ENCODE assay signal across 12 cellular contexts in the genomic region with DNA sequence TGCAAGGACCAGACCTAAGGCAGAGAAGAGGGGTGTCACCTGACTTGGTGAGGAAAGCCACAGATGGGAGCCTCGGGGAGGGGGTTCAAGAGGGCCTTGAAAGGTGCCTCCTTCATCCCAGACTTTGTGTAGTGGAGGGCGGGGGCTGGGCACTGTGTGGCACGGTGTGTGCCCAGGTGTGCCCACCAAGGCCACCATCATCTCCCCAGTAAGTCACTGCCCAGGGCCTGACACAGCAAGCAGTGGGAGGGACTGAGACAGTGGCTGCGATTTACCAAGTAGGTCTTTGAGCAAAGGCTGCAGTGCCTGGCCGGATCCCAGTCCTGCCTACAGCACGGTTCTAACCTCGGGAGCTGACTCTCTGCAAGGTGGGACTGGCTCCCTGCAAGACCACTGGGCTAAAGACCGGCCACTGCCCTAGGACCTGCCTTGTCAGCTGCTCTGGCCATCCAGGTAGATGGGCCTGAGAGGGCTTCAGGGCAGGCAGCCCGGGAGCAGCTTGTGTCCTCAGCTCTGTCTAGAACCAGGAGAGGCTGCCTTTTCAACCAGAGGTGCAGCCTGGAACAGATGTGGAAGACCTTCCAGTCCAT. TPM values are rescaled to one million over a fixed set of nuclear protein-coding genes. Genes with fewer than 3 reads are reported as not detected.
DNase-seq lines count a peak whose midpoint lies in the region; ATAC-seq and TF ChIP-seq lines count a peak whose summit lies in the region.
"Had no signal": no experiment of that assay in that cellular context is flagged by ENCODE, and none has a peak within 500 bp of the region (broad histone marks: within the 10 kb centered on the region; RNA-seq: fewer than 3 reads in every experiment).

No MANE protein-coding gene starts in this region.

- H3K36me3 Mint-ChIP-seq in activated CD4-positive, alpha-beta memory T cell treated with anti-CD3 and anti-CD28 coated beads for 36 hours = peaks cover 54% of the 10 kb centered on the region

- POLR2A ChIA-PET in activated CD4-positive, alpha-beta memory T cell treated with anti-CD3 and anti-CD28 coated beads for 36 hours (lab: Charles Lee) = interaction anchor here (1.0 to 1.4 kb wide), 3 partner anchors 96 to 160 kb away, joined by 3 to 4 read pairs (median 3); no protein-coding TSS in a partner anchor

- H3K23ac ChIP-seq in mesenchymal stem cell (ENCODE audit: low read length in 2 of 2) = no peak overlapping the region

- H3K4me3 ChIP-seq in BLaER1 = peak overlapping the region; percentile 72
- peak overlapping the region; percentile 81 for H3K4me3 ChIP-seq in DOHH2 (ENCODE audit: low read length)
- H3K4me3 ChIP-seq in lower lobe of right lung = peak overlapping the region; percentile 51
- H3K4me3 ChIP-seq in mesenchymal stem cell (ENCODE audit: insufficient read depth in 1 of 2, low read depth in 1 of 2, low read length in 2 of 2) = no peak overlapping the region
- H3K4me3 ChIP-seq: mucosa of descending colon had no signal

- peaks cover 4% of the 10 kb centered on the region; the same call in 1 of the 2 replicates for H3K79me2 ChIP-seq in DOHH2 (ENCODE audit: control insufficient read depth, low read length)

- H3F3A ChIP-seq in DOHH2 (ENCODE audit: control insufficient read depth, insufficient read depth) = no peaks in the 10 kb centered on the region

- no peak overlapping the region for H4K91ac ChIP-seq in mesenchymal stem cell (ENCODE audit: low read length)

- no peak overlapping the region for H3K4ac ChIP-seq in mesenchymal stem cell (ENCODE audit: low read depth in 1 of 2, low read length in 2 of 2)

- H2BK15ac ChIP-seq in mesenchymal stem cell (ENCODE audit: low read depth, poor library complexity, severe bottlenecking) = no peak overlapping the region

- no peak overlapping the region for H2BK5ac ChIP-seq in mesenchymal stem cell (ENCODE audit: low read depth, low read length, poor library complexity, severe bottlenecking)

- intact Hi-C loops in activated CD4-positive, alpha-beta memory T cell treated with anti-CD3 and anti-CD28 coated beads for 36 hours (cut with micrococcal nuclease) = loop anchor here (10.0 kb wide), 1 partner anchor 500 kb away; a partner anchor contains a TSS
- intact Hi-C loops in lower lobe of right lung (cut with DNase I) (no loop called here), left cardiac atrium (cut with DNase I) (loop anchor here in 1 of 2 donors (10.0 kb wide), 1 partner anchor 220 kb away; no protein-coding TSS in a partner anchor)

- DNase-seq in activated CD4-positive, alpha-beta memory T cell treated with anti-CD3 and anti-CD28 coated beads for 36 hours = no peak
- DNase-seq in lower lobe of right lung = no peak
- DNase-seq in SKM-1 (lab: John Stamatoyannopoulos, UW; ENCODE audit: unreplicated experiment) = no peak
- DNase-seq in mesenchymal stem cell = no peak
- no peak for DNase-seq in left cardiac atrium
- DNase-seq: retina had no signal

- no peak overlapping the region for H3K18ac ChIP-seq in mesenchymal stem cell (ENCODE audit: low read depth in 1 of 2, low read length in 2 of 2)

- H3K9me2 ChIP-seq in DOHH2 (replicated peaks; ENCODE audit: control insufficient read depth, low read length) = no peaks in the 10 kb centered on the region

- no peak overlapping the region for H2AFZ ChIP-seq in mesenchymal stem cell (ENCODE audit: low read depth, low read length)

- H3K36me3 ChIP-seq in BLaER1 (no peaks in the 10 kb centered on the region), DOHH2 (ENCODE audit: control insufficient read depth, low read length) (no peaks in the 10 kb centered on the region), lower lobe of right lung (no peaks in the 10 kb centered on the region), mesenchymal stem cell (ENCODE audit: control insufficient read depth in 1 of 2, insufficient read depth in 2 of 2, low read depth in 1 of 2, low read length in 2 of 2) (no peaks in the 10 kb centered on the region)

- H3K27me3 Mint-ChIP-seq in activated CD4-positive, alpha-beta memory T cell treated with anti-CD3 and anti-CD28 coated beads for 36 hours = no peaks in the 10 kb centered on the region

- H3K27me3 ChIP-seq in BLaER1 (no peaks in the 10 kb centered on the region), DOHH2 (ENCODE audit: control insufficient read depth, low read length) (no peaks in the 10 kb centered on the region), lower lobe of right lung (ENCODE audit: low read depth) (no peaks in the 10 kb centered on the region), mesenchymal stem cell (ENCODE audit: control insufficient read depth in 1 of 2, insufficient read depth in 1 of 2, low read length in 2 of 2) (peaks cover 0 to 5% of the 10 kb centered on the region in 2 experiments)

- H3K14ac ChIP-seq in mesenchymal stem cell (ENCODE audit: low read length in 2 of 2) = no peak overlapping the region

- no peaks in the 10 kb centered on the region for H4K20me1 ChIP-seq in BLaER1
- no peaks in the 10 kb centered on the region for H4K20me1 ChIP-seq in DOHH2 (ENCODE audit: control insufficient read depth, insufficient read depth, low read depth, low read length)

- CTCF ChIA-PET in activated CD4-positive, alpha-beta memory T cell treated with anti-CD3 and anti-CD28 coated beads for 36 hours (lab: Charles Lee) = interaction anchor here (1.2 to 7.9 kb wide), 6 partner anchors 11 to 158 kb away, joined by 3 to 154 read pairs (median 7); a partner anchor contains a TSS

- H3K4me3 Mint-ChIP-seq in activated CD4-positive, alpha-beta memory T cell treated with anti-CD3 and anti-CD28 coated beads for 36 hours = peak overlapping the region; percentile 86

- TF ChIP-seq CTCF in DOHH2 (IDR thresholded peaks at IDR 0.05; ENCODE audit: low read depth, low read length, poor library complexity, severe bottlenecking) = no peak
- TF ChIP-seq CTCF in lower lobe of right lung (IDR thresholded peaks at IDR 0.05) = no peak

- no peaks in the 10 kb centered on the region for H3K79me1 ChIP-seq in mesenchymal stem cell (replicated peaks; ENCODE audit: low read length, poor library complexity, severe bottlenecking)

- H3K4me1 Mint-ChIP-seq in activated CD4-positive, alpha-beta memory T cell treated with anti-CD3 and anti-CD28 coated beads for 36 hours (ENCODE audit: low read depth) = peaks cover 44% of the 10 kb centered on the region

- H3K9ac ChIP-seq in BLaER1 = peak overlapping the region; percentile 82; the same call in 1 of the 2 replicates
- H3K9ac ChIP-seq in mesenchymal stem cell (ENCODE audit: low read length) = no peak overlapping the region

- H2AK5ac ChIP-seq in mesenchymal stem cell (ENCODE audit: low read length, severe bottlenecking) = no peak overlapping the region

- peak overlapping the region; percentile 94 for H3K4me2 ChIP-seq in BLaER1
- peak overlapping the region; percentile 71 for H3K4me2 ChIP-seq in DOHH2 (ENCODE audit: low read length)
- H3K4me2 ChIP-seq in mesenchymal stem cell (ENCODE audit: low read length, poor library complexity, severe bottlenecking) = no peak overlapping the region

- H3K9me3 Mint-ChIP-seq in activated CD4-positive, alpha-beta memory T cell treated with anti-CD3 and anti-CD28 coated beads for 36 hours = no peaks in the 10 kb centered on the region

- H3K27ac Mint-ChIP-seq in activated CD4-positive, alpha-beta memory T cell treated with anti-CD3 and anti-CD28 coated beads for 36 hours = peak overlapping the region; percentile 97

- H3K4me1 ChIP-seq in BLaER1 (peaks cover 75% of the 10 kb centered on the region), DOHH2 (ENCODE audit: control insufficient read depth, low read length) (peaks cover 30% of the 10 kb centered on the region), lower lobe of right lung (peaks cover 19% of the 10 kb centered on the region), mesenchymal stem cell (ENCODE audit: control insufficient read depth, insufficient read depth, low read depth, low read length) (peaks cover 33% of the 10 kb centered on the region)

- 96% methylated on average over 9 of the region's 9 CpGs for WGBS in mesenchymal stem cell

- no peak overlapping the region for H4K8ac ChIP-seq in mesenchymal stem cell (ENCODE audit: low read length)

- H3K27ac ChIP-seq in BLaER1 (peak overlapping the region; percentile 92), DOHH2 (ENCODE audit: low read depth, low read length) (no peak overlapping the region), lower lobe of right lung (peak overlapping the region; percentile 76), mesenchymal stem cell (ENCODE audit: low read length, poor library complexity, severe bottlenecking) (no peak overlapping the region)

- H2BK120ac ChIP-seq in mesenchymal stem cell (ENCODE audit: low read depth, low read length) = no peak overlapping the region

- H2BK12ac ChIP-seq in mesenchymal stem cell (ENCODE audit: low read length in 2 of 2) = peak overlapping the region in 1 of 2 experiments; percentile 15

- ATAC-seq in lower lobe of right lung (no peak), HG03108 (IDR thresholded peaks at IDR 0.05; ENCODE audit: unreplicated experiment) (no peak), left cardiac atrium (no peak)

- H3K9me3 ChIP-seq in BLaER1 (no peaks in the 10 kb centered on the region), DOHH2 (ENCODE audit: control insufficient read depth, insufficient read depth, low read length) (no peaks in the 10 kb centered on the region), lower lobe of right lung (no peaks in the 10 kb centered on the region), mesenchymal stem cell (ENCODE audit: control insufficient read depth, low read length) (no peaks in the 10 kb centered on the region)
- H3K9me3 ChIP-seq: mucosa of descending colon had no signal

RNA-seq across cellular contexts. Expression of a gene that starts 1.4 kb away (rescaled TPM):
- total RNA-seq in activated CD4-positive, alpha-beta memory T cell treated with anti-CD3 and anti-CD28 coated beads for 36 hours = 10 to 100 TPM; 39.6 to 41.2 TPM
- total RNA-seq in lower lobe of right lung = 1.1 TPM
- not detected for polyA plus RNA-seq in mesenchymal stem cell (2013, experiment 1 of 2)
- polyA plus RNA-seq in mesenchymal stem cell (2013, experiment 2 of 2) = not detected
- total RNA-seq in left cardiac atrium = 1 to 10 TPM in 1 of 2 donors, under 1 TPM in 1; 0.56 to 1.4 TPM
- total RNA-seq: astrocyte, MCF 10A had no signal

RNA-seq across cellular contexts. Expression of a gene that starts 18.7 kb away (rescaled TPM):
- 100 to 1,000 TPM; 176 to 189 TPM for total RNA-seq in activated CD4-positive, alpha-beta memory T cell treated with anti-CD3 and anti-CD28 coated beads for 36 hours
- 3.1 TPM for total RNA-seq in lower lobe of right lung
- 10.2 TPM for polyA plus RNA-seq in mesenchymal stem cell (2013, experiment 1 of 2)
- polyA plus RNA-seq in mesenchymal stem cell (2013, experiment 2 of 2) = 9.7 TPM
- 1 to 10 TPM in 1 of 2 donors, under 1 TPM in 1; 0.94 to 7.0 TPM for total RNA-seq in left cardiac atrium

RNA-seq across cellular contexts. Expression of a gene that starts 24.1 kb away (rescaled TPM):
- 1 to 10 TPM; 3.6 to 4.0 TPM for total RNA-seq in activated CD4-positive, alpha-beta memory T cell treated with anti-CD3 and anti-CD28 coated beads for 36 hours
- total RNA-seq in lower lobe of right lung (16.2 TPM), left cardiac atrium (1 to 10 TPM; 7.4 to 9.4 TPM)
- polyA plus RNA-seq in mesenchymal stem cell (2013, experiment 1 of 2) = 9.7 TPM
- 8.7 TPM for polyA plus RNA-seq in mesenchymal stem cell (2013, experiment 2 of 2)

Comparison
In these comparisons a context has a peak if more than half of its experiments do, and no peak if none do; other contexts are left out.
1. H3K27ac ChIP-seq: peak in BLaER1 (single experiment) and lower lobe of right lung (single experiment); none in DOHH2 (single experiment) and mesenchymal stem cell (single experiment).
2. H3K4me3 ChIP-seq: peak in BLaER1 (single experiment), DOHH2 (single experiment) and lower lobe of right lung (single experiment); none in mesenchymal stem cell (0 of 2).
3. RNA of a gene that starts 1.4 kb away (total RNA-seq): 39.6 to 41.2 TPM in activated CD4-positive, alpha-beta memory T cell treated with anti-CD3 and anti-CD28 coated beads for 36 hours; 0.56 to 1.4 TPM in left cardiac atrium and 1.1 TPM in lower lobe of right lung (single experiment); every median in the first group is over 10 times any median in the second.
4. RNA of a gene that starts 18.7 kb away (total RNA-seq): 176 to 189 TPM in activated CD4-positive, alpha-beta memory T cell treated with anti-CD3 and anti-CD28 coated beads for 36 hours; 0.94 to 7.0 TPM in left cardiac atrium and 3.1 TPM in lower lobe of right lung (single experiment); every median in the first group is over 10 times any median in the second.